ENCODE assay signal across 22 cellular contexts in the genomic region with DNA sequence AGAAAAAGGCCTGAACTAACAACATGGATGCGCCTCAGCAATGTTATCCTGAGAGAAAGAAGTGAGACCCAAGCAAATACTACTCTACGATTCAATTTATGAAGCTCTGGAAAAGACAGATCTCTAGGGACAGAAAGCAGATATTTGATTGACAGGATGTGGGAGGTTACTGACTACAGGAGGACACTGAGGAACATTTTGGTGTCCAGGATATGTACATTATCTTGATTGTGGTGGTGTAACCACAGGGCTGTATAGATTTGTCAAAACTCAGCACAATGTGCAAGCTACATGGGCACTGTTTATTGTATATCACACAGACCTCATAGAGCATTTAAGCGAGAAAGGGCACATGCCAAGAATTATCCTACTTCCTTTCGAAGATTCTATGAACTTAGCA.
"Had no signal": no experiment of that assay in that cellular context is flagged by ENCODE, and none has a peak within 500 bp of the region (broad histone marks: within the 10 kb centered on the region; RNA-seq: fewer than 3 reads in every experiment).

No MANE protein-coding gene starts in this region.

- H3K27me3 Mint-ChIP-seq: activated CD4-positive, alpha-beta T cell treated with anti-CD3 and anti-CD28 coated beads, Interleukin-2, amount 10 ng/mL, durations not matched to agents 7 days and 5 days; activated CD8-positive, alpha-beta T cell treated with anti-CD3 and anti-CD28 coated beads for 36 hours; activated naive CD4-positive, alpha-beta T cell treated with anti-CD3 and anti-CD28 coated beads, Interleukin-2, amount 50 U/mL, for 24 hours; activated T-cell treated with anti-CD3 and anti-CD28 coated beads, Interleukin-2, amount 50 U/mL, for 24 hours; brain had no signal

- H3K4me3 Mint-ChIP-seq: activated CD4-positive, alpha-beta T cell treated with anti-CD3 and anti-CD28 coated beads, Interleukin-2, amount 10 ng/mL, durations not matched to agents 7 days and 5 days; activated CD8-positive, alpha-beta T cell treated with anti-CD3 and anti-CD28 coated beads for 36 hours; activated naive CD4-positive, alpha-beta T cell treated with anti-CD3 and anti-CD28 coated beads, Interleukin-2, amount 50 U/mL, for 24 hours; activated T-cell treated with anti-CD3 and anti-CD28 coated beads, Interleukin-2, amount 50 U/mL, for 24 hours; activated T-helper 1 cell treated with anti-CD3 and anti-CD28 coated beads, Interleukin-12 subunit alpha, Interleukin-12 subunit beta, Interleukin-2, Interleukin-4 antibody, amounts not matched to agents 30 ng/mL and 10 ng/mL and 1 ng/mL, durations not matched to agents 14 hours and 24 hours and 36 hours; brain had no signal

- FAIRE-seq: astrocyte had no signal

- H3K9me3 Mint-ChIP-seq: activated CD4-positive, alpha-beta T cell treated with anti-CD3 and anti-CD28 coated beads, Interleukin-2, amount 10 ng/mL, durations not matched to agents 7 days and 5 days; activated CD8-positive, alpha-beta T cell treated with anti-CD3 and anti-CD28 coated beads for 36 hours; activated naive CD4-positive, alpha-beta T cell treated with anti-CD3 and anti-CD28 coated beads, Interleukin-2, amount 50 U/mL, for 24 hours; activated T-cell treated with anti-CD3 and anti-CD28 coated beads, Interleukin-2, amount 50 U/mL, for 24 hours; activated T-helper 1 cell treated with anti-CD3 and anti-CD28 coated beads, Interleukin-12 subunit alpha, Interleukin-12 subunit beta, Interleukin-2, Interleukin-4 antibody, amounts not matched to agents 30 ng/mL and 10 ng/mL and 1 ng/mL, durations not matched to agents 14 hours and 24 hours and 36 hours; brain had no signal

- DNase-seq: activated CD4-positive, alpha-beta T cell treated with anti-CD3 and anti-CD28 coated beads, Interleukin-2, amount 10 ng/mL, durations not matched to agents 7 days and 5 days; activated CD4-positive, CD25-positive, alpha-beta regulatory T cell; activated CD8-positive, alpha-beta T cell treated with anti-CD3 and anti-CD28 coated beads for 36 hours; activated effector memory CD4-positive, alpha-beta T cell treated with Interleukin-2 at 50 U/mL for 16 hours; activated naive CD4-positive, alpha-beta T cell; activated T-cell treated with anti-CD3 and anti-CD28 coated beads, Interleukin-2, amount 50 U/mL, for 24 hours; amygdala; Karpas-422; MM.1S; NCI-H1048; NCI-H1417; NCI-H1930; NCI-H2171 treated with DMSO at 0.1 percent for 48 hours; NCI-H226; NCI-H526; NCI-H774; SIG-M5 had no signal

- H3K27ac ChIP-seq: VCaP had no signal

- H3K27ac Mint-ChIP-seq: activated CD4-positive, alpha-beta T cell treated with anti-CD3 and anti-CD28 coated beads, Interleukin-2, amount 10 ng/mL, durations not matched to agents 7 days and 5 days; activated CD8-positive, alpha-beta T cell treated with anti-CD3 and anti-CD28 coated beads for 36 hours; activated naive CD4-positive, alpha-beta T cell treated with anti-CD3 and anti-CD28 coated beads, Interleukin-2, amount 50 U/mL, for 24 hours; activated T-cell treated with anti-CD3 and anti-CD28 coated beads, Interleukin-2, amount 50 U/mL, for 24 hours; activated T-helper 1 cell treated with anti-CD3 and anti-CD28 coated beads, Interleukin-12 subunit alpha, Interleukin-12 subunit beta, Interleukin-2, Interleukin-4 antibody, amounts not matched to agents 30 ng/mL and 10 ng/mL and 1 ng/mL, durations not matched to agents 14 hours and 24 hours and 36 hours; brain had no signal

- ATAC-seq: activated CD8-positive, alpha-beta T cell treated with anti-CD3 and anti-CD28 coated beads for 36 hours had no signal

- H3K36me3 Mint-ChIP-seq: brain had no signal
